ENCODE assay signal across 10 cellular contexts in the genomic region with DNA sequence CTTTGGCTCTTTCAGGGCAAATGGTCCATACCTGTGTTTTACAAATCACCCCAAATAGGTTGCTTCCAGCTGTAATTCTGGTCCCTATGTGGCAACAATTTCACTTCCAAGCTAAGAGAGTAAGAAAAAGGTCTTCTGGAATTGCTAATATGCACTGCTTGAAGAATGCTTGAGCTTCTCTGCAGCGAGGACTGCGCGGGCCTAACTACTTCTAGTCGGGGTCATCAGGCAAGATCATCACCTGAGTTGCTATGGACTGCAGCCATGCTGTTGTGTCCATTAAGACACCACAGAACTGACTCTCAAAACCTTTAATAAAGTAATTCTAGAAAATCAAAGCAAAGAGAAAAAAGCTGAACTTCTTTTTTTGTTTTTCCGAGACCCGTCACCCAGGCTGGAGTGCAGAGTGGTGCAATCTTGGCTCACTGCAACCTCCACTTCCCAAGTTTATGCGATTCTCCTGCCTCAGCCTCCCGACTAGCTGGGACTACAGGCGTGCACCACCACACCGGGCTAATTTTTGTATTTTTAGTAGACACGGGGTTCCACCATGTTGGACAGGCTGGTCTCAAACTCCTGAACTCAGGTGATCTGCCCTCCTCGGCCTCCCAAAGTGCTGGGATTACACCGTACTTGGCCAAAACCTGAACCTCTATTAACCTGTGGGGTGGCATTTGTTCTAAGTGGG. TPM values are rescaled to one million over a fixed set of nuclear protein-coding genes. Genes with fewer than 3 reads are reported as not detected.
DNase-seq lines count a peak whose midpoint lies in the region; ATAC-seq, FAIRE-seq and TF ChIP-seq lines count a peak whose summit lies in the region.
"Had no signal": no experiment of that assay in that cellular context is flagged by ENCODE, and none has a peak within 500 bp of the region (broad histone marks: within the 10 kb centered on the region; RNA-seq: fewer than 3 reads in every experiment).

No MANE protein-coding gene starts in this region.

- peaks cover 60% of the 10 kb centered on the region for H3K79me2 ChIP-seq in astrocyte (ENCODE audit: insufficient read depth, low read length)

- ATAC-seq in activated T-cell treated with anti-CD3 and anti-CD28 coated beads, Interleukin-2, amount 50 U/mL, for 4 hours: no peak
- ATAC-seq in lower lobe of right lung (no peak), GM18907 (IDR thresholded peaks at IDR 0.05; ENCODE audit: unreplicated experiment) (no peak)

- TF ChIP-seq CTCF in astrocyte (IDR thresholded peaks at IDR 0.05; ENCODE audit: insufficient read depth, low read depth, low read length): no peak
- TF ChIP-seq CTCF in lower lobe of right lung (IDR thresholded peaks at IDR 0.05): no peak
- TF ChIP-seq CTCF in tibial artery (IDR thresholded peaks at IDR 0.05): no peak

- peaks cover 42% of the 10 kb centered on the region for H3K4me1 ChIP-seq in astrocyte (ENCODE audit: insufficient read depth, low read length)
- peaks cover 73% of the 10 kb centered on the region for H3K4me1 ChIP-seq in lower lobe of right lung
- peaks cover 0 to 62% (median 36%) of the 10 kb centered on the region in 4 donors for H3K4me1 ChIP-seq in tibial artery

- no peaks in the 10 kb centered on the region for H3K27me3 ChIP-seq in astrocyte (ENCODE audit: insufficient read depth, low read length)
- H3K27me3 ChIP-seq in lower lobe of right lung (ENCODE audit: low read depth): no peaks in the 10 kb centered on the region
- no peaks in the 10 kb centered on the region for H3K27me3 ChIP-seq in tibial artery

- H3K9me3 ChIP-seq in astrocyte (ENCODE audit: insufficient read depth, low read depth, low read length): no peaks in the 10 kb centered on the region
- H3K9me3 ChIP-seq in lower lobe of right lung: no peaks in the 10 kb centered on the region
- H3K9me3 ChIP-seq in tibial artery: no peaks in the 10 kb centered on the region

- peaks cover 36% of the 10 kb centered on the region for H4K20me1 ChIP-seq in astrocyte (ENCODE audit: insufficient read depth, low read length)

- H3K27ac Mint-ChIP-seq in astrocyte (ENCODE audit: unreplicated experiment): peak overlapping the region; percentile 66

- H3K36me3 Mint-ChIP-seq in activated T-cell treated with anti-CD3 and anti-CD28 coated beads, Interleukin-2, amount 50 U/mL, for 4 hours (ENCODE audit: insufficient read depth): peaks cover 19% of the 10 kb centered on the region
- peaks cover 11% of the 10 kb centered on the region for H3K36me3 Mint-ChIP-seq in astrocyte (ENCODE audit: low read depth, unreplicated experiment)

- peaks cover 4% of the 10 kb centered on the region for H3K36me3 ChIP-seq in astrocyte (ENCODE audit: insufficient read depth, low read length)
- H3K36me3 ChIP-seq in lower lobe of right lung: peaks cover 4% of the 10 kb centered on the region
- peaks cover 0 to 8% (median 0%) of the 10 kb centered on the region in 3 donors for H3K36me3 ChIP-seq in tibial artery

- H3K4me3 Mint-ChIP-seq in activated T-cell treated with anti-CD3 and anti-CD28 coated beads, Interleukin-2, amount 50 U/mL, for 4 hours: peak overlapping the region; percentile 89
- H3K4me3 Mint-ChIP-seq in astrocyte (ENCODE audit: unreplicated experiment): peak overlapping the region; percentile 97

- DNase-seq in activated T-cell treated with anti-CD3 and anti-CD28 coated beads, Interleukin-2, amount 50 U/mL, for 4 hours: no peak
- no peak for DNase-seq in activated T-cell treated with anti-CD3 and anti-CD28 coated beads, Interleukin-2, amount 50 U/mL, for 1 hour
- DNase-seq in astrocyte (ENCODE audit: low read depth) (no peak), lower lobe of right lung (no peak), tibial artery (no peak), NCI-H1105 treated with DMSO at 0.1 percent for 48 hours (lab: John Stamatoyannopoulos, UW) (no peak), amygdala (lab: John Stamatoyannopoulos, UW) (no peak)
- DNase-seq: NCI-H510A treated with DMSO at 0.1 percent for 48 hours; stimulated activated CD4-positive, alpha-beta T cell treated with anti-CD3 and anti-CD28 coated beads, Interleukin-2, amount 100 ng/mL, for 24 hours had no signal

- no peak for FAIRE-seq in astrocyte (lab: Jason Lieb, UNC)

- H3K4me1 Mint-ChIP-seq in activated T-cell treated with anti-CD3 and anti-CD28 coated beads, Interleukin-2, amount 50 U/mL, for 4 hours (ENCODE audit: low read depth): peaks cover 63% of the 10 kb centered on the region
- H3K4me1 Mint-ChIP-seq in astrocyte (ENCODE audit: low read depth, unreplicated experiment): peaks cover 34% of the 10 kb centered on the region

- H2AFZ ChIP-seq in astrocyte (ENCODE audit: low read depth, low read length): no peak overlapping the region

- intact Hi-C loops in lower lobe of right lung (cut with DNase I) (no loop called here), tibial artery (cut with DNase I; ENCODE audit: low total_unique reads) (no loop called here)

- H3K27me3 Mint-ChIP-seq in activated T-cell treated with anti-CD3 and anti-CD28 coated beads, Interleukin-2, amount 50 U/mL, for 4 hours (ENCODE audit: low read depth): no peaks in the 10 kb centered on the region
- no peaks in the 10 kb centered on the region for H3K27me3 Mint-ChIP-seq in astrocyte (ENCODE audit: low read depth, unreplicated experiment)

- H3K9me3 Mint-ChIP-seq in activated T-cell treated with anti-CD3 and anti-CD28 coated beads, Interleukin-2, amount 50 U/mL, for 4 hours: no peaks in the 10 kb centered on the region
- no peaks in the 10 kb centered on the region for H3K9me3 Mint-ChIP-seq in astrocyte (ENCODE audit: unreplicated experiment)

- H3K27ac ChIP-seq in astrocyte (ENCODE audit: low read depth, low read length) (peak overlapping the region; percentile 97), lower lobe of right lung (peak overlapping the region; percentile 98), tibial artery (peak overlapping the region; percentile 94 to 97)

- peak overlapping the region; percentile 96 for H3K4me2 ChIP-seq in astrocyte (ENCODE audit: low read length)

- peak overlapping the region; percentile 99 for H3K9ac ChIP-seq in astrocyte (ENCODE audit: low read length)

- peak overlapping the region; percentile 76 for H3K4me3 ChIP-seq in astrocyte (ENCODE audit: insufficient read depth, low read depth, low read length)
- peak overlapping the region; percentile 79 for H3K4me3 ChIP-seq in lower lobe of right lung
- peak overlapping the region; percentile 68 to 77 for H3K4me3 ChIP-seq in tibial artery

RNA-seq across cellular contexts. Expression of a gene that starts 2.2 kb away (rescaled TPM):
- 10 to 100 TPM; 65.3 to 76.0 (median 72.8) TPM for total RNA-seq in activated T-cell treated with anti-CD3 and anti-CD28 coated beads, Interleukin-2, amount 50 U/mL, for 4 hours
- total RNA-seq in astrocyte (45.6 and 48.0 TPM in 2 replicates), lower lobe of right lung (44.7 TPM)

RNA-seq across cellular contexts. Expression of a gene that starts 7.2 kb away (rescaled TPM):
- 10 to 100 TPM; 69.9 to 80.4 (median 76.5) TPM for total RNA-seq in activated T-cell treated with anti-CD3 and anti-CD28 coated beads, Interleukin-2, amount 50 U/mL, for 4 hours
- total RNA-seq in astrocyte: 49.8 and 59.8 TPM in 2 replicates
- 66.7 TPM for total RNA-seq in lower lobe of right lung

RNA-seq across cellular contexts. Expression of a gene that starts 16.8 kb away (rescaled TPM):
- total RNA-seq in activated T-cell treated with anti-CD3 and anti-CD28 coated beads, Interleukin-2, amount 50 U/mL, for 4 hours: 100 to 1,000 TPM; 247 to 280 (median 249) TPM
- 75.9 and 77.8 TPM in 2 replicates for total RNA-seq in astrocyte
- 42.2 TPM for total RNA-seq in lower lobe of right lung

RNA-seq across cellular contexts. Expression of a gene that starts 42.1 kb away (rescaled TPM):
- 1 to 10 TPM; 4.7 to 6.7 (median 4.9) TPM for total RNA-seq in activated T-cell treated with anti-CD3 and anti-CD28 coated beads, Interleukin-2, amount 50 U/mL, for 4 hours
- total RNA-seq in astrocyte (23.2 TPM in 2 replicates), lower lobe of right lung (30.8 TPM)

RNA-seq across cellular contexts. Expression of a gene that starts 42.4 kb away (rescaled TPM):
- total RNA-seq in activated T-cell treated with anti-CD3 and anti-CD28 coated beads, Interleukin-2, amount 50 U/mL, for 4 hours: under 1 TPM; 0.46 to 0.86 (median 0.53) TPM
- total RNA-seq in astrocyte: 2.3 and 3.4 TPM in 2 replicates
- 3.4 TPM for total RNA-seq in lower lobe of right lung
